ENCODE assay signal across 8 cellular contexts in the genomic region with DNA sequence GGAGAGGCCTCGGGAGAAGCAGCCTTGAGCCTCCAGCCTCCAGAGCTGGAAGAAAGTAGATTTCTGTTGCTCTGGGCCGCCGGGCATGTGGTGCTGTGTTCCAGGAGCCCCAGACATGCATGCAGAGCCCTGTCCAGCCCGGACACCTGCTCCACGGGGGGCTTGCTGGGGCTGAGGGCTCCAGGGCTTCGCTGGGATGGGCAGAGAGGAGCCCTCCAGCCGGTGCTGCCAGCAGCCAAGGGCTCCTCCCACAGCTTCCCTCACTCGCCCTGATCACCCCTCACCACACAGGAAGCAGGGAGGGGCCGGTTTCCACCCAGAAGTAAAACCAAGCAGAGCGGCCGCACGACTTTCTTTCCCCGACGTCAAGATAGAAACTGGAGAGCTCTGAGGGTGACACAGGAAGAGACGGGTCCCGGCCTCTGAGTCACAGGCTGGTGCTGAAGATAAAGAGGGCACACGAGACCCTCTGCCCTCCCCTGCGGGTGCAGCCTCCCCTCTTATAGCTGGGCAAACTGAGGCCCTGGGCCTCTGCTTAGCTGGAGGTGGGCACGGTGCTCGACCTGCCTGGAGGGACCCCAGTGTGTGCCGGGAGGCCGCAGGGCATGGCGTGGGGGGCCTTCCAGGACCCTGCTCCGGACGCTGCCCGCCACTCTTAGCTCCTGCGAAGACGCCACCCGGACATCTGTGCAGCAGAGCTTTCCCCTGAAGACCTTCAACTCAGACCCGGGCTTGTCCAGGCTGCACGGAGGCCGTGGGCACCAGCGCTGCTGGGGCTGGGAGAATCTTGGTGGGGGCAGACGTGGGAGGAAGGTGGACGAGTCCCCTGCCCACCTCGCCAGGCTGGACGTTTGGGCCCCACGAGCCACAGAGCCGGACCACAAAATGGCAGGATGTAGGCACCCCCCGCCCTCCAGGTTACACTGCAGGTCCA. TPM values are rescaled to one million over a fixed set of nuclear protein-coding genes. Genes with fewer than 3 reads are reported as not detected.
DNase-seq lines count a peak whose midpoint lies in the region; ATAC-seq and TF ChIP-seq lines count a peak whose summit lies in the region.

No MANE protein-coding gene starts in this region.

- POLR2A ChIA-PET in naive thymus-derived CD4-positive, alpha-beta T cell (lab: Charles Lee), result interaction anchor here (0.5 to 2.2 kb wide), 11 partner anchors 13 to 595 kb away, joined by 3 to 27 read pairs (median 3); partner anchors contain the start of genes COX19 and GET4

- WGBS in suprapubic skin, result 20% methylated on average over 14 of the region's 40 CpGs

- H3K9me3 ChIP-seq in duodenal mucosa (ENCODE audit: control insufficient read depth in 1 of 2, low read length in 2 of 2), result no peaks in the 10 kb centered on the region
- H3K9me3 ChIP-seq in naive thymus-derived CD4-positive, alpha-beta T cell (ENCODE audit: control insufficient read depth in 2 of 3, low read length in 3 of 3), result no peaks in the 10 kb centered on the region
- no peaks in the 10 kb centered on the region for H3K9me3 ChIP-seq in suprapubic skin

- no peak for TF ChIP-seq POLR2A in suprapubic skin (IDR thresholded peaks at IDR 0.05)

- peak; percentile 71 for ATAC-seq in GM21526 (IDR thresholded peaks at IDR 0.05; ENCODE audit: low FRiP score, unreplicated experiment)
- ATAC-seq in naive thymus-derived CD4-positive, alpha-beta T cell, result peak; percentile 93

- peak overlapping the region; percentile 77 to 90 (median 88) for H3K4me3 Mint-ChIP-seq in naive thymus-derived CD4-positive, alpha-beta T cell

- H3K9ac ChIP-seq in duodenal mucosa (ENCODE audit: low read depth in 1 of 2, low read length in 2 of 2), result peak overlapping the region; percentile 60 to 63

- peaks cover 0 to 4% (median 0%) of the 10 kb centered on the region in 5 donors for H3K36me3 Mint-ChIP-seq in naive thymus-derived CD4-positive, alpha-beta T cell

- no peaks in the 10 kb centered on the region for H3K27me3 ChIP-seq in duodenal mucosa (ENCODE audit: control insufficient read depth in 1 of 2, insufficient read depth in 2 of 2, low read length in 2 of 2)
- no peaks in the 10 kb centered on the region for H3K27me3 ChIP-seq in naive thymus-derived CD4-positive, alpha-beta T cell (ENCODE audit: control insufficient read depth in 2 of 2, insufficient read depth in 2 of 2, low read length in 2 of 2)
- H3K27me3 ChIP-seq in suprapubic skin, result peaks cover 11% of the 10 kb centered on the region

- no peak for TF ChIP-seq CTCF in suprapubic skin (IDR thresholded peaks at IDR 0.05)

- H3K27ac Mint-ChIP-seq in naive thymus-derived CD4-positive, alpha-beta T cell, result peak overlapping the region; percentile 89 to 96 (median 92)

- H3K27me3 Mint-ChIP-seq in naive thymus-derived CD4-positive, alpha-beta T cell, result no peaks in the 10 kb centered on the region

- intact Hi-C loops in naive thymus-derived CD4-positive, alpha-beta T cell (cut with micrococcal nuclease), result loop anchor here (1.0 to 5.0 kb wide), 17 partner anchors 13 to 776 kb away; partner anchors contain the start of genes ADAP1 (in 2 of the 2), COX19 (in 2 of the 2), GET4 (in 2 of the 2) and GPR146 (in 2 of the 2)

- peaks cover 19 to 34% (median 25%) of the 10 kb centered on the region in 7 donors for H3K4me1 Mint-ChIP-seq in naive thymus-derived CD4-positive, alpha-beta T cell

- H3K36me3 ChIP-seq in duodenal mucosa (ENCODE audit: control insufficient read depth in 1 of 2, insufficient read depth in 2 of 2, low read length in 2 of 2) (peaks cover 0 to 2% of the 10 kb centered on the region in 2 donors), suprapubic skin (no peaks in the 10 kb centered on the region)
- no peaks in the 10 kb centered on the region for H3K36me3 ChIP-seq in naive thymus-derived CD4-positive, alpha-beta T cell (ENCODE audit: control insufficient read depth in 2 of 3, insufficient read depth in 3 of 3, low read length in 3 of 3)

- TF ChIP-seq EP300 in suprapubic skin (IDR thresholded peaks at IDR 0.05), result no peak

- H3K4me1 ChIP-seq in duodenal mucosa (ENCODE audit: control insufficient read depth in 1 of 2, insufficient read depth in 2 of 2, low read length in 2 of 2) (peaks cover 63 to 65% of the 10 kb centered on the region in 2 donors), suprapubic skin (peaks cover 23% of the 10 kb centered on the region)
- peaks cover 30% of the 10 kb centered on the region in 2 donors for H3K4me1 ChIP-seq in naive thymus-derived CD4-positive, alpha-beta T cell (ENCODE audit: control insufficient read depth in 2 of 2, insufficient read depth in 2 of 2, low read length in 2 of 2)

- peak; percentile 95 for DNase-seq in GF-D8 (lab: John Stamatoyannopoulos, UW)
- DNase-seq in KG1 (lab: John Stamatoyannopoulos, UW), result peak; percentile 79
- peak; percentile 87 to 89 for DNase-seq in activated CD4-positive, alpha-beta T cell treated with anti-CD3 and anti-CD28 coated beads for 24 hours (ENCODE audit: low read depth in 2 of 2)
- DNase-seq in naive thymus-derived CD4-positive, alpha-beta T cell, result peak; percentile 67 to 91 (median 90)
- peak; percentile 88 to 91 for DNase-seq in suprapubic skin (ENCODE audit: low spot score in 2 of 2)
- no peak for DNase-seq in DMS114 treated with DMSO at 0.1 percent for 48 hours (lab: John Stamatoyannopoulos, UW; ENCODE audit: unreplicated experiment)

- H3K27ac ChIP-seq in duodenal mucosa (ENCODE audit: low read depth, low read length), result peak overlapping the region; percentile 80
- H3K27ac ChIP-seq in naive thymus-derived CD4-positive, alpha-beta T cell (ENCODE audit: low read depth, low read length), result peak overlapping the region; percentile 84
- peak overlapping the region; percentile 12 for H3K27ac ChIP-seq in suprapubic skin

- CTCF ChIA-PET in naive thymus-derived CD4-positive, alpha-beta T cell (lab: Charles Lee), result interaction anchor here (0.8 to 1.6 kb wide), 4 partner anchors 13 to 252 kb away, joined by 3 to 13 read pairs (median 3); no protein-coding TSS in a partner anchor

- peaks cover 0 to 1% (median 0%) of the 10 kb centered on the region in 11 donors for H3K9me3 Mint-ChIP-seq in naive thymus-derived CD4-positive, alpha-beta T cell

- H3K4me3 ChIP-seq in duodenal mucosa (ENCODE audit: low read depth in 1 of 2, low read length in 2 of 2), result peak overlapping the region; percentile 59 to 62
- peak overlapping the region; percentile 84 for H3K4me3 ChIP-seq in naive thymus-derived CD4-positive, alpha-beta T cell (ENCODE audit: low read length)
- peak overlapping the region; percentile 5 for H3K4me3 ChIP-seq in suprapubic skin

RNA-seq across cellular contexts. Expression of gene ADAP1, which starts 31.1 kb away (rescaled TPM):
- total RNA-seq in naive thymus-derived CD4-positive, alpha-beta T cell, result 10 to 100 TPM in 3 of 5 experiments, 1 to 10 TPM in 2; 5.0 to 68.6 (median 17.3) TPM
- polyA plus RNA-seq in naive thymus-derived CD4-positive, alpha-beta T cell, result 1 to 10 TPM; 3.8 to 5.5 TPM
- 1 to 10 TPM; 4.1 to 9.1 (median 6.3) TPM for total RNA-seq in suprapubic skin

RNA-seq across cellular contexts. Expression of gene GET4, which starts 47.0 kb away (rescaled TPM):
- 10 to 100 TPM; 42.6 to 82.1 (median 52.6) TPM for total RNA-seq in naive thymus-derived CD4-positive, alpha-beta T cell
- polyA plus RNA-seq in naive thymus-derived CD4-positive, alpha-beta T cell, result 10 to 100 TPM; 20.5 to 38.6 TPM
- 10 to 100 TPM; 27.7 to 58.2 (median 47.8) TPM for total RNA-seq in suprapubic skin

RNA-seq across cellular contexts. Expression of gene COX19, which starts 52.0 kb away (rescaled TPM):
- total RNA-seq in naive thymus-derived CD4-positive, alpha-beta T cell, result 10 to 100 TPM; 18.3 to 48.2 (median 46.1) TPM
- polyA plus RNA-seq in naive thymus-derived CD4-positive, alpha-beta T cell, result 10 to 100 TPM; 26.7 to 28.1 TPM
- total RNA-seq in suprapubic skin, result 10 to 100 TPM; 11.6 to 55.2 (median 13.2) TPM

RNA-seq across cellular contexts. Expression of gene CYP2W1, which starts 59.6 kb away (rescaled TPM):
- not detected for total RNA-seq in naive thymus-derived CD4-positive, alpha-beta T cell
- polyA plus RNA-seq in naive thymus-derived CD4-positive, alpha-beta T cell, result not detected
- 10 to 100 TPM; 13.3 to 20.8 (median 15.4) TPM for total RNA-seq in suprapubic skin

Comparison
In these comparisons a context has a peak if more than half of its experiments do, and no peak if none do; other contexts are left out.
1. H3K27ac ChIP-seq: peak in every context shown above with its lines; median percentile 84 in naive thymus-derived CD4-positive, alpha-beta T cell; 80 in duodenal mucosa; 12 in suprapubic skin.
2. H3K4me3 ChIP-seq: peak in every context shown above with its lines; median percentile 84 in naive thymus-derived CD4-positive, alpha-beta T cell; 60 in duodenal mucosa; 5 in suprapubic skin.